15 cellular contexts compared by ENCODE assay signal in the genomic region with DNA sequence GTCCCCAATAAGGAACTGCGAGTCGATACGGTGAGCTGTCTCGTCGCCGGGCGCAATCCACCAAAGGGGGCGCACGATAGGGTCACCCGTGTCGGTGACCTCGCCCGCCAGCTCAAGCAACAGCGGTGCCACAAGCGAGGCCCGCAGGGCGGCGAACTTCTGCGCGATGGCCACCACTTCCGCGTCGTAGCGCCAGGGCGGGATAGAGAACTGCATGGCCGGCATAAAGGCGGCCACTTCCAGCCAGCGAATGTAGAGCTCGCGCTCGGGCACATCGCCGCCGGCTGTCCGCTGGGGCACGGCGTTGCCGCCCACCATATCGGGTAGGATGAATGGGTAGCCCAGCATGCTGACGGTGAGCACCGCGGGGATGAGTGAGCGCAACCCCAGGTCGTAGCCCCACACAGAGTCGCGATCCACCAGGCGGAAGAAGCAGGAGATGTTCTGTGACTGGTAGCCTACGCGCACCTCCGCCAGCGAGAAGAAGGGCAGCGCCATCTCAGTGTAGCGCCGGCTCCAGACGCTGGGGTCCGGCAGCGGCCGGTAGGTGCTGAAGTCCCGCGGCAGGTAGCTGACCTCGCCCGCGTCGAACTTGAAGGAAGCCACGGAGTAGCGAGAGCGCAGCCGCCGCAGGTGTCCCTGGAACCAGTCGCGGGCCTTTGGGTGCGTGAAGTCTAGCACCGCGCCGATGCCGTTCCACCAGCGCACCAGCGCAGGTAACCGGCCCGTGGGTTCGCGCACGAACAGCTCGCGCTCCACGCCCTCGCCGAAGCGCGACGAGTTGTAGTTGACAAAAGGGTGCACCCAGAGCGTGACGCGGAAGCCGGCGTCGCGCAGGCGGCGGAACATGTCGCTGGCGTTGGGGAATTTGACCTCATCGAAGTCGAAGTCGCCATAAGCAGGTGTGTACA. TPM values are rescaled to one million over a fixed set of nuclear protein-coding genes. Genes with fewer than 3 reads are reported as not detected.
DNase-seq lines count a peak whose midpoint lies in the region; ATAC-seq, FAIRE-seq and TF ChIP-seq lines count a peak whose summit lies in the region.
"Had no signal": no experiment of that assay in that cellular context is flagged by ENCODE, and none has a peak within 500 bp of the region (broad histone marks: within the 10 kb centered on the region; RNA-seq: fewer than 3 reads in every experiment).

No MANE protein-coding gene starts in this region.

- peaks cover 3% of the 10 kb centered on the region for H3K27me3 Mint-ChIP-seq in astrocyte (ENCODE audit: low read depth, unreplicated experiment)
- H3K27me3 Mint-ChIP-seq in memory B cell, result no peaks in the 10 kb centered on the region
- no peaks in the 10 kb centered on the region for H3K27me3 Mint-ChIP-seq in Caco-2 (ENCODE audit: insufficient read depth, unreplicated experiment)
- H3K27me3 Mint-ChIP-seq: activated CD4-positive, alpha-beta memory T cell treated with anti-CD3 and anti-CD28 coated beads, Interleukin-2, amount 10 ng/mL, durations not matched to agents 7 days and 5 days had no signal

- peak overlapping the region; percentile 58 for H3K4me2 ChIP-seq in astrocyte (ENCODE audit: low read length)

- TF ChIP-seq CTCF in astrocyte (IDR thresholded peaks at IDR 0.05; ENCODE audit: insufficient read depth, low read depth, low read length) (no peak), Caco-2 (IDR thresholded peaks at IDR 0.05; ENCODE audit: insufficient read depth in 1 of 2, low read depth in 1 of 2, low read length in 1 of 2, severe bottlenecking in 1 of 2, unreplicated experiment in 1 of 2) (no peak)

- H3K4me1 Mint-ChIP-seq in astrocyte (ENCODE audit: low read depth, unreplicated experiment) (peaks cover 8% of the 10 kb centered on the region), memory B cell (peaks cover 4% of the 10 kb centered on the region), Caco-2 (ENCODE audit: low read depth, unreplicated experiment) (peaks cover 17% of the 10 kb centered on the region)

- peak in 2 of 3 donors; percentile 52 to 66 for DNase-seq in right cardiac atrium
- no peak for DNase-seq in cardiac septum (ENCODE audit: low spot score)
- DNase-seq in astrocyte (ENCODE audit: low read depth), result no peak
- DNase-seq in memory B cell (ENCODE audit: low spot score in 2 of 2), result no peak
- DNase-seq in urothelium cell line (ENCODE audit: low spot score), result no peak
- DNase-seq in SJCRH30, result no peak
- no peak for DNase-seq in Caco-2
- DNase-seq: activated CD4-positive, alpha-beta memory T cell treated with anti-CD3 and anti-CD28 coated beads, Interleukin-2, amount 10 ng/mL, durations not matched to agents 7 days and 5 days; amygdala; heart left ventricle; occipital lobe; stimulated activated naive CD4-positive, alpha-beta T cell treated with Interleukin-2 at 50 U/mL for 16 hours had no signal

- no peaks in the 10 kb centered on the region for H4K20me1 ChIP-seq in astrocyte (ENCODE audit: insufficient read depth, low read length)

- no peak overlapping the region for H3K27ac ChIP-seq in right cardiac atrium (ENCODE audit: low read length)
- H3K27ac ChIP-seq in astrocyte (ENCODE audit: low read depth, low read length), result no peak overlapping the region
- no peak overlapping the region for H3K27ac ChIP-seq in SJCRH30
- H3K27ac ChIP-seq: C4-2B, heart left ventricle, left lung had no signal

- 56% methylated on average over 105 of the region's 105 CpGs for WGBS in right cardiac atrium

- H3K27me3 ChIP-seq in right cardiac atrium (ENCODE audit: control insufficient read depth, insufficient read depth) (no peaks in the 10 kb centered on the region), astrocyte (ENCODE audit: insufficient read depth, low read length) (no peaks in the 10 kb centered on the region), SJCRH30 (no peaks in the 10 kb centered on the region), Caco-2 (replicated peaks; ENCODE audit: control insufficient read depth, insufficient read depth, low read length) (no peaks in the 10 kb centered on the region)

- POLR2A ChIA-PET in Caco-2 (lab: Charles Lee), result no interaction called here

- FAIRE-seq in astrocyte (lab: Jason Lieb, UNC) (no peak), urothelium cell line (lab: Jason Lieb, UNC) (peak; percentile 67)

- no peaks in the 10 kb centered on the region for H3K79me2 ChIP-seq in astrocyte (ENCODE audit: insufficient read depth, low read length)

- BruUV-seq in Caco-2 (replicated peaks; lab: Mats Ljungman, UMichigan), result no TSS peak

- H3K9me3 Mint-ChIP-seq in astrocyte (ENCODE audit: unreplicated experiment), result peaks cover 19% of the 10 kb centered on the region
- peaks cover 4% of the 10 kb centered on the region for H3K9me3 Mint-ChIP-seq in memory B cell
- peaks cover 5% of the 10 kb centered on the region for H3K9me3 Mint-ChIP-seq in Caco-2 (ENCODE audit: unreplicated experiment)

- intact Hi-C loops in right cardiac atrium (cut with DNase I), result no loop called here
- intact Hi-C loops in cardiac septum (cut with DNase I), result no loop called here
- intact Hi-C loops in Caco-2 (cut with micrococcal nuclease; ENCODE audit: unreplicated experiment), result no loop called here

- CTCF ChIA-PET in Caco-2 (lab: Charles Lee), result no interaction called here

- H3K27ac Mint-ChIP-seq in astrocyte (ENCODE audit: unreplicated experiment) (no peak overlapping the region), memory B cell (no peak overlapping the region), Caco-2 (ENCODE audit: unreplicated experiment) (no peak overlapping the region)
- H3K27ac Mint-ChIP-seq: activated CD4-positive, alpha-beta memory T cell treated with anti-CD3 and anti-CD28 coated beads, Interleukin-2, amount 10 ng/mL, durations not matched to agents 7 days and 5 days had no signal

- H3K9me3 ChIP-seq in right cardiac atrium (ENCODE audit: control insufficient read depth, low read length) (no peaks in the 10 kb centered on the region), astrocyte (ENCODE audit: insufficient read depth, low read depth, low read length) (peaks cover 15% of the 10 kb centered on the region), SJCRH30 (replicated peaks) (no peaks in the 10 kb centered on the region; the same call in 1 of the 2 replicates), Caco-2 (peaks cover 9% of the 10 kb centered on the region; the same call in 1 of the 2 replicates)
- H3K9me3 ChIP-seq: heart left ventricle, left lung had no signal

- no peak overlapping the region for H3K4me3 Mint-ChIP-seq in astrocyte (ENCODE audit: unreplicated experiment)
- H3K4me3 Mint-ChIP-seq in memory B cell, result peak overlapping the region; percentile 60
- no peak overlapping the region for H3K4me3 Mint-ChIP-seq in Caco-2 (ENCODE audit: unreplicated experiment)
- H3K4me3 Mint-ChIP-seq: activated CD4-positive, alpha-beta memory T cell treated with anti-CD3 and anti-CD28 coated beads, Interleukin-2, amount 10 ng/mL, durations not matched to agents 7 days and 5 days had no signal

- H3K4me3 ChIP-seq in right cardiac atrium (ENCODE audit: low read length) (no peak overlapping the region), astrocyte (ENCODE audit: insufficient read depth, low read depth, low read length) (no peak overlapping the region), SJCRH30 (no peak overlapping the region), Caco-2 (ENCODE audit: low read depth, low read length) (no peak overlapping the region)
- H3K4me3 ChIP-seq: left lung had no signal

- peaks cover 2% of the 10 kb centered on the region for H3K4me1 ChIP-seq in right cardiac atrium (ENCODE audit: control insufficient read depth, insufficient read depth, low read length)
- peaks cover under 1% of the 10 kb centered on the region for H3K4me1 ChIP-seq in astrocyte (ENCODE audit: insufficient read depth, low read length)
- peaks cover 11% of the 10 kb centered on the region for H3K4me1 ChIP-seq in SJCRH30
- peaks cover 18% of the 10 kb centered on the region for H3K4me1 ChIP-seq in Caco-2

- H3K36me3 ChIP-seq in astrocyte (ENCODE audit: insufficient read depth, low read length) (no peaks in the 10 kb centered on the region), SJCRH30 (no peaks in the 10 kb centered on the region), Caco-2 (ENCODE audit: control insufficient read depth, insufficient read depth, low read length) (peaks cover 13% of the 10 kb centered on the region)

- ATAC-seq in right cardiac atrium (no peak), memory B cell (ENCODE audit: low read depth) (peak; percentile 65), HG02588 (IDR thresholded peaks at IDR 0.05; ENCODE audit: unreplicated experiment) (no peak)
- ATAC-seq: left lung had no signal

- no peak overlapping the region for H3K9ac ChIP-seq in astrocyte (ENCODE audit: low read length)

- H3K36me3 Mint-ChIP-seq in astrocyte (ENCODE audit: low read depth, unreplicated experiment), result peaks cover 35% of the 10 kb centered on the region
- peaks cover 13% of the 10 kb centered on the region for H3K36me3 Mint-ChIP-seq in memory B cell
- H3K36me3 Mint-ChIP-seq in Caco-2 (ENCODE audit: insufficient read depth, unreplicated experiment), result peaks cover 70% of the 10 kb centered on the region

- H2AFZ ChIP-seq in astrocyte (ENCODE audit: low read depth, low read length), result no peak overlapping the region

RNA-seq across cellular contexts. Expression of gene MYORG, which starts 5.5 kb away (rescaled TPM):
- 1 to 10 TPM; 4.6 to 5.2 (median 4.8) TPM for total RNA-seq in right cardiac atrium
- 1.9 TPM for polyA plus RNA-seq in right cardiac atrium
- 9.7 TPM for total RNA-seq in cardiac septum
- 6.9 and 7.3 TPM in 2 replicates for total RNA-seq in astrocyte
- total RNA-seq in SJCRH30 (2014; rRNA removed; shearing (Covaris generic)), result 1.7 and 1.8 TPM in 2 replicates
- total RNA-seq in Caco-2 (2022), result 33.4 and 37.3 TPM in 2 replicates

RNA-seq across cellular contexts. Expression of gene NUDT2, which starts 41.9 kb away (rescaled TPM):
- total RNA-seq in right cardiac atrium (10 to 100 TPM; 20.5 to 27.4 (median 22.6) TPM), cardiac septum (23.0 TPM), astrocyte (12.8 and 12.9 TPM in 2 replicates), Caco-2 (2022) (14.4 and 15.0 TPM in 2 replicates)
- 27.4 TPM for polyA plus RNA-seq in right cardiac atrium
- total RNA-seq in SJCRH30 (2014; rRNA removed; shearing (Covaris generic)), result 9.4 TPM in 2 replicates

RNA-seq across cellular contexts. Expression of gene KIF24, which starts 42.2 kb away (rescaled TPM):
- under 1 TPM; 0.25 to 0.54 (median 0.40) TPM for total RNA-seq in right cardiac atrium
- polyA plus RNA-seq in right cardiac atrium, result 0.23 TPM
- total RNA-seq in cardiac septum, result 0.89 TPM
- 0.79 and 0.86 TPM in 2 replicates for total RNA-seq in astrocyte
- total RNA-seq in SJCRH30 (2014; rRNA removed; shearing (Covaris generic)), result 5.9 and 6.8 TPM in 2 replicates
- total RNA-seq in Caco-2 (2022), result 3.9 and 4.4 TPM in 2 replicates

Comparison
In these comparisons a context has a peak if more than half of its experiments do, and no peak if none do; other contexts are left out.
1. DNase-seq: peak in right cardiac atrium (2 of 3); none in cardiac septum (single experiment), astrocyte (single experiment), memory B cell (0 of 2), urothelium cell line (single experiment), SJCRH30 (0 of 2) and Caco-2 (0 of 2).